Comparison of ENCODE assay signal across 9 cellular contexts in the genomic region with DNA sequence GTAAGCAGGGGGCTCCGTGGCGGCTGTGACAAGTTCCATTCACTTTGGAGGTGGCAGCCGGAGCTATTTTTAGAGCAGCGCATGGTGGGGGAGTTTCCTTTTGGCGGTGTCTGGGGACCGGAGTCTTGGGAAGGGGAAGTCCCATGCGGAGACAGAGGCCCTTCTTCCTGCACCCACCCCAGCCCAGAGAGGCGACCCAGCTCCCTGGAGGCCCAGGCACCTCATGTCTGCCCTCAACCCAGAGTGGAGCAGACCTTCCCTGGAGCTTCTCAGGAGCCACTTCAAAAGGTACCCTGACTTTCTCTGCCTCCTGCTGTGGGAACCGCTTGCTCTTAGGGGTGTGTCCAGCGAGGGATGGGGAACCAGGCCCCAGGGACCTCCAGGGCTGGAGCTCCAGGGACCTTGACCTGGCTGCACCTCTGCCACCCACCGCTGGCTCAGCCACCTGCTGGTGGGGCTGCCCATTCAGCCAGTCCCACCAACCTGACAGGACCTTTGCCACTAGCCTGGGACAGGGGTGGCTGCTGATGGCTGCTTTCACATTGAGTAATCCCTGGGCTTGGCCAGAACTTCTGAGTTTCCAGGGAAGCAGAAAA. TPM values are rescaled to one million over a fixed set of nuclear protein-coding genes. Genes with fewer than 3 reads are reported as not detected.
DNase-seq lines count a peak whose midpoint lies in the region; ATAC-seq and TF ChIP-seq lines count a peak whose summit lies in the region.
"Had no signal": no experiment of that assay in that cellular context is flagged by ENCODE, and none has a peak within 500 bp of the region (broad histone marks: within the 10 kb centered on the region; RNA-seq: fewer than 3 reads in every experiment).

No MANE protein-coding gene starts in this region.

- intact Hi-C loops in Calu3 (cut with micrococcal nuclease; ENCODE audit: unreplicated experiment): no loop called here

- H3K4me3 Mint-ChIP-seq in activated naive CD4-positive, alpha-beta T cell treated with anti-CD3 and anti-CD28 coated beads, Interleukin-2, amount 10 ng/mL, durations not matched to agents 7 days and 5 days: no peak overlapping the region
- no peak overlapping the region for H3K4me3 Mint-ChIP-seq in natural killer cell treated with Interleukin-12 subunit alpha and Interleukin-12 subunit beta and Interleukin-15 and Interleukin-18, amount 100 ng/mL, for 72 hours
- no peak overlapping the region for H3K4me3 Mint-ChIP-seq in Calu3 (ENCODE audit: low read depth, unreplicated experiment)
- H3K4me3 Mint-ChIP-seq: activated naive CD4-positive, alpha-beta T cell treated with anti-CD3 and anti-CD28 coated beads, Interleukin-2, amount 50 U/mL, for 24 hours had no signal

- H3K27me3 ChIP-seq in AG04450 (ENCODE audit: control insufficient read depth, insufficient read depth, low read length) (no peaks in the 10 kb centered on the region), HL-60 (ENCODE audit: insufficient read depth, poor library complexity, severe bottlenecking) (no peaks in the 10 kb centered on the region)

- DNase-seq in AG04450 (ENCODE audit: low read depth, low spot score): no peak
- DNase-seq in HL-60 (ENCODE audit: low read depth in 1 of 2, low spot score in 1 of 2): peak in 1 of 2 experiments; percentile 84
- DNase-seq in activated naive CD4-positive, alpha-beta T cell treated with anti-CD3 and anti-CD28 coated beads, Interleukin-2, amount 10 ng/mL, durations not matched to agents 7 days and 5 days: peak; percentile 55
- no peak for DNase-seq in natural killer cell treated with Interleukin-12 subunit alpha and Interleukin-12 subunit beta and Interleukin-15 and Interleukin-18, amount 100 ng/mL, for 72 hours (ENCODE audit: low spot score)
- no peak for DNase-seq in SHP77 (lab: John Stamatoyannopoulos, UW)
- DNase-seq in NCI-H1048 (lab: John Stamatoyannopoulos, UW): no peak
- DNase-seq in Calu3: no peak

- H3K4me1 Mint-ChIP-seq in activated naive CD4-positive, alpha-beta T cell treated with anti-CD3 and anti-CD28 coated beads, Interleukin-2, amount 10 ng/mL, durations not matched to agents 7 days and 5 days: peaks cover 51% of the 10 kb centered on the region
- H3K4me1 Mint-ChIP-seq in natural killer cell treated with Interleukin-12 subunit alpha and Interleukin-12 subunit beta and Interleukin-15 and Interleukin-18, amount 100 ng/mL, for 72 hours (ENCODE audit: low read depth in 2 of 2): peaks cover 31 to 39% of the 10 kb centered on the region in 2 donors
- H3K4me1 Mint-ChIP-seq in Calu3 (ENCODE audit: low read depth, unreplicated experiment): peaks cover 19% of the 10 kb centered on the region

- peaks cover 64% of the 10 kb centered on the region for H3K27me3 Mint-ChIP-seq in activated naive CD4-positive, alpha-beta T cell treated with anti-CD3 and anti-CD28 coated beads, Interleukin-2, amount 10 ng/mL, durations not matched to agents 7 days and 5 days
- no peaks in the 10 kb centered on the region for H3K27me3 Mint-ChIP-seq in natural killer cell treated with Interleukin-12 subunit alpha and Interleukin-12 subunit beta and Interleukin-15 and Interleukin-18, amount 100 ng/mL, for 72 hours
- no peaks in the 10 kb centered on the region for H3K27me3 Mint-ChIP-seq in Calu3 (ENCODE audit: unreplicated experiment)

- no TSS peak for BruUV-seq in Calu3 (replicated peaks; lab: Mats Ljungman, UMichigan)

- CTCF ChIA-PET in AG04450 (lab: Charles Lee): no interaction called here
- CTCF ChIA-PET in activated naive CD4-positive, alpha-beta T cell treated with anti-CD3 and anti-CD28 coated beads, Interleukin-2, amount 10 ng/mL, durations not matched to agents 7 days and 5 days (lab: Charles Lee): no interaction called here
- CTCF ChIA-PET in Calu3 (lab: Charles Lee): interaction anchor here (1.6 kb wide), 1 partner anchor 158 kb away, joined by 3 read pairs; no protein-coding TSS in a partner anchor

- peak; percentile 35 for ATAC-seq in GM19328 (IDR thresholded peaks at IDR 0.05; ENCODE audit: unreplicated experiment)
- peak; percentile 29 to 63 for ATAC-seq in natural killer cell treated with Interleukin-12 subunit alpha and Interleukin-12 subunit beta and Interleukin-15 and Interleukin-18, amount 100 ng/mL, for 72 hours

- H3K36me3 Mint-ChIP-seq in activated naive CD4-positive, alpha-beta T cell treated with anti-CD3 and anti-CD28 coated beads, Interleukin-2, amount 10 ng/mL, durations not matched to agents 7 days and 5 days: no peaks in the 10 kb centered on the region
- no peaks in the 10 kb centered on the region for H3K36me3 Mint-ChIP-seq in natural killer cell treated with Interleukin-12 subunit alpha and Interleukin-12 subunit beta and Interleukin-15 and Interleukin-18, amount 100 ng/mL, for 72 hours
- H3K36me3 Mint-ChIP-seq in Calu3 (ENCODE audit: insufficient read depth, unreplicated experiment): peaks cover 21% of the 10 kb centered on the region
- H3K36me3 Mint-ChIP-seq: activated naive CD4-positive, alpha-beta T cell treated with anti-CD3 and anti-CD28 coated beads, Interleukin-2, amount 50 U/mL, for 24 hours had no signal

- H3K27ac Mint-ChIP-seq in activated naive CD4-positive, alpha-beta T cell treated with anti-CD3 and anti-CD28 coated beads, Interleukin-2, amount 10 ng/mL, durations not matched to agents 7 days and 5 days: no peak overlapping the region
- no peak overlapping the region for H3K27ac Mint-ChIP-seq in natural killer cell treated with Interleukin-12 subunit alpha and Interleukin-12 subunit beta and Interleukin-15 and Interleukin-18, amount 100 ng/mL, for 72 hours
- no peak overlapping the region for H3K27ac Mint-ChIP-seq in Calu3 (ENCODE audit: unreplicated experiment)
- H3K27ac Mint-ChIP-seq: activated naive CD4-positive, alpha-beta T cell treated with anti-CD3 and anti-CD28 coated beads, Interleukin-2, amount 50 U/mL, for 24 hours had no signal

- H3K4me3 ChIP-seq in AG04450 (ENCODE audit: low read depth, low read length) (no peak overlapping the region), HL-60 (replicated peaks; ENCODE audit: insufficient read depth, low read length) (peak overlapping the region; percentile 16)

- no peak for TF ChIP-seq CTCF in AG04450 (IDR thresholded peaks at IDR 0.05; ENCODE audit: low read depth, low read length)
- TF ChIP-seq CTCF in HL-60 (IDR thresholded peaks at IDR 0.05; ENCODE audit: insufficient read depth, low read length): no peak
- no peak for TF ChIP-seq CTCF in Calu3 (IDR thresholded peaks at IDR 0.05; ENCODE audit: unreplicated experiment)

- H3K27ac ChIP-seq in AG04450 (ENCODE audit: low read depth, low read length) (peak overlapping the region; percentile 57), HL-60 (replicated peaks) (peak overlapping the region; percentile 58)

- POLR2A ChIA-PET in AG04450 (lab: Yijun Ruan, JAX): no interaction called here

- H3K9me3 ChIP-seq in AG04450 (ENCODE audit: control insufficient read depth, insufficient read depth, low read length): no peaks in the 10 kb centered on the region; the same call in 1 of the 2 replicates

- H3K9me3 Mint-ChIP-seq in activated naive CD4-positive, alpha-beta T cell treated with anti-CD3 and anti-CD28 coated beads, Interleukin-2, amount 10 ng/mL, durations not matched to agents 7 days and 5 days: no peaks in the 10 kb centered on the region
- no peaks in the 10 kb centered on the region for H3K9me3 Mint-ChIP-seq in natural killer cell treated with Interleukin-12 subunit alpha and Interleukin-12 subunit beta and Interleukin-15 and Interleukin-18, amount 100 ng/mL, for 72 hours
- no peaks in the 10 kb centered on the region for H3K9me3 Mint-ChIP-seq in Calu3 (ENCODE audit: low read depth, unreplicated experiment)
- H3K9me3 Mint-ChIP-seq: activated naive CD4-positive, alpha-beta T cell treated with anti-CD3 and anti-CD28 coated beads, Interleukin-2, amount 50 U/mL, for 24 hours had no signal

RNA-seq across cellular contexts. Expression of a gene that starts 34.1 kb away (rescaled TPM):
- polyA plus RNA-seq in AG04450 (2011; rRNA removed): 128 and 163 TPM in 2 replicates
- 189 and 242 TPM in 2 replicates for polyA minus RNA-seq in AG04450 (2011; rRNA and poly(A)+ RNA removed)
- total RNA-seq in natural killer cell treated with Interleukin-12 subunit alpha and Interleukin-12 subunit beta and Interleukin-15 and Interleukin-18, amount 100 ng/mL, for 72 hours: 10 to 100 TPM; 11.4 to 38.7 TPM
- 42.2 and 43.0 TPM in 2 replicates for total RNA-seq in Calu3 (2022)
